Comparison of ENCODE assay signal across 20 cellular contexts in genomic region chr6:15716889-15717288, GRCh38. TPM values are rescaled to one million over a fixed set of nuclear protein-coding genes. Genes with fewer than 3 reads are reported as not detected.
DNase-seq lines count a peak whose midpoint lies in the region; ATAC-seq, FAIRE-seq and TF ChIP-seq lines count a peak whose summit lies in the region.
"Had no signal": no experiment of that assay in that cellular context is flagged by ENCODE, and none has a peak within 500 bp of the region (broad histone marks: within the 10 kb centered on the region; RNA-seq: fewer than 3 reads in every experiment).

No MANE protein-coding gene starts in this region.

- H3K36me3 ChIP-seq in HEK293 (ENCODE audit: control insufficient read depth in 2 of 2, insufficient read depth in 1 of 2, low read length in 2 of 2): no peaks in the 10 kb centered on the region
- no peaks in the 10 kb centered on the region for H3K36me3 ChIP-seq in K562 (ENCODE audit: control insufficient read depth, insufficient read depth, low read length)
- H3K36me3 ChIP-seq in trophoblast cell (ENCODE audit: control insufficient read depth in 1 of 2, insufficient read depth in 2 of 2, low read length in 2 of 2): no peaks in the 10 kb centered on the region
- H3K36me3 ChIP-seq: BLaER1 treated with 17β-estradiol and CSF1 and Interleukin-3, amounts not matched to agents 10 nM and 100 nM had no signal

- H3K27ac ChIP-seq in HEK293 (ENCODE audit: extremely low read depth, low read depth, low read length): no peak overlapping the region
- H3K27ac ChIP-seq in K562 (ENCODE audit: extremely low read depth, low read depth, low read length): no peak overlapping the region
- H3K27ac ChIP-seq in trophoblast cell (ENCODE audit: low read depth, low read length): no peak overlapping the region
- H3K27ac ChIP-seq: 22Rv1; A549; BLaER1 treated with 17β-estradiol and CSF1 and Interleukin-3, amounts not matched to agents 10 nM and 100 nM; C4-2B had no signal

- POLR2A ChIA-PET in HEK293 (lab: Yijun Ruan, JAX) (no interaction called here), K562 (lab: Yijun Ruan, JAX) (interaction anchor here (1.1 kb wide), 1 partner anchor 413 kb away, joined by 3 read pairs; no protein-coding TSS in a partner anchor)

- no peaks in the 10 kb centered on the region for H3K79me1 ChIP-seq in trophoblast cell (ENCODE audit: low read length)

- no peak overlapping the region for H2BK5ac ChIP-seq in trophoblast cell (ENCODE audit: low read depth, low read length, poor library complexity)

- intact Hi-C loops in K562 (cut with micrococcal nuclease): no loop called here

- no peak overlapping the region for H4K12ac ChIP-seq in trophoblast cell (ENCODE audit: low read depth, low read length)

- no peak overlapping the region for H4K91ac ChIP-seq in trophoblast cell (ENCODE audit: low read depth, low read length)

- no peak overlapping the region for H2AK5ac ChIP-seq in trophoblast cell (ENCODE audit: low read length)

- no peak overlapping the region for H2BK12ac ChIP-seq in trophoblast cell (ENCODE audit: low read length)

- TF ChIP-seq CTCF in HEK293 (tag by site-specific recombination; IDR thresholded peaks at IDR 0.05): no peak
- no peak for TF ChIP-seq CTCF in K562 (IDR thresholded peaks at IDR 0.05 in 2 of 3, conservative IDR thresholded peaks at IDR 0.05 in 1 of 3; ENCODE audit: insufficient read depth in 2 of 3, low read depth in 1 of 3, low read length in 3 of 3)

- H2AFZ ChIP-seq in K562 (ENCODE audit: low read depth, low read length) (no peak overlapping the region), trophoblast cell (ENCODE audit: insufficient read depth, low read length, poor library complexity) (no peak overlapping the region)

- DNase-seq in K562 (ENCODE audit: extremely low read depth in 1 of 4, low spot score in 3 of 4) (no peak), trophoblast cell (no peak)
- DNase-seq: AML-193; Caco-2; Calu3; CD4-positive, alpha-beta T cell; CD8-positive, alpha-beta T cell; DMS79 treated with DMSO at 0.1 percent for 48 hours; GF-D8 had no signal

- no TSS peak for BruUV-seq in K562 (replicated peaks; lab: Mats Ljungman, UMichigan)

- no peak overlapping the region for H4K8ac ChIP-seq in trophoblast cell (ENCODE audit: low read depth, low read length)

- H3K23ac ChIP-seq in trophoblast cell (ENCODE audit: low read length): peak overlapping the region; percentile 81

- H4K20me1 ChIP-seq in K562 (replicated peaks; ENCODE audit: control insufficient read depth, insufficient read depth, low read length): no peaks in the 10 kb centered on the region
- H4K20me1 ChIP-seq: BLaER1 treated with 17β-estradiol and CSF1 and Interleukin-3, amounts not matched to agents 10 nM and 100 nM had no signal

- CTCF ChIA-PET in HEK293 (lab: Yijun Ruan, JAX): interaction anchor here (0.8 to 0.9 kb wide), 2 partner anchors 110 to 112 kb away, joined by 3 read pairs; no protein-coding TSS in a partner anchor
- CTCF ChIA-PET in K562 (lab: Yijun Ruan, JAX; ENCODE audit: low intra/inter-chr PET ratio): no interaction called here

- TF ChIP-seq EP300 in K562 (IDR thresholded peaks at IDR 0.05; ENCODE audit: low read length): no peak

- H3K27me3 ChIP-seq in K562 (ENCODE audit: control insufficient read depth in 2 of 2, insufficient read depth in 2 of 2, low read length in 2 of 2) (no peaks in the 10 kb centered on the region), trophoblast cell (ENCODE audit: insufficient read depth, low read length) (no peaks in the 10 kb centered on the region)
- H3K27me3 ChIP-seq: BLaER1 treated with 17β-estradiol and CSF1 and Interleukin-3, amounts not matched to agents 10 nM and 100 nM had no signal

- FAIRE-seq in K562 (lab: Jason Lieb, UNC): no peak
- FAIRE-seq: A549, D721Med, G401.6, GM12891, GM19239 had no signal

- no peak overlapping the region for H3K18ac ChIP-seq in trophoblast cell (ENCODE audit: low read length)

- H3K9me3 ChIP-seq in HEK293 (ENCODE audit: control insufficient read depth, insufficient read depth, low read depth, low read length) (no peaks in the 10 kb centered on the region), K562 (replicated peaks; ENCODE audit: control insufficient read depth, insufficient read depth, low read depth, low read length) (peaks cover 3% of the 10 kb centered on the region; the same call in 1 of the 2 replicates), trophoblast cell (ENCODE audit: insufficient read depth, low read depth, low read length) (peaks cover 3% of the 10 kb centered on the region)
- H3K9me3 ChIP-seq: A549 had no signal

- in situ Hi-C loops in K562 (cut with MboI): no loop called here

- no peak for TF ChIP-seq POLR2A in K562 (conservative IDR thresholded peaks at IDR 0.05)

- no peak overlapping the region for H3K9ac ChIP-seq in K562 (ENCODE audit: insufficient read depth in 1 of 2, low read depth in 2 of 2, low read length in 2 of 2)
- H3K9ac ChIP-seq in trophoblast cell (ENCODE audit: low read length): no peak overlapping the region
- H3K9ac ChIP-seq: BLaER1 treated with 17β-estradiol and CSF1 and Interleukin-3, amounts not matched to agents 10 nM and 100 nM had no signal

- no peak overlapping the region for H3K4ac ChIP-seq in trophoblast cell (ENCODE audit: low read depth, low read length)

- H3K79me2 ChIP-seq in K562 (ENCODE audit: control insufficient read depth, insufficient read depth, low read length) (no peaks in the 10 kb centered on the region), trophoblast cell (ENCODE audit: control insufficient read depth, insufficient read depth, low read length, poor library complexity) (no peaks in the 10 kb centered on the region)

- H3K14ac ChIP-seq in trophoblast cell (ENCODE audit: low read length): no peak overlapping the region

- no peak for TF ChIP-seq RAD21 in K562 (CRISPR knock-in tag; conservative IDR thresholded peaks at IDR 0.05 in 1 of 2, IDR thresholded peaks at IDR 0.05 in 1 of 2)

- ATAC-seq in K562 (no peak), GM18870 (IDR thresholded peaks at IDR 0.05; ENCODE audit: unreplicated experiment) (no peak), GM18858 (IDR thresholded peaks at IDR 0.05; ENCODE audit: unreplicated experiment) (no peak)
- ATAC-seq: A549; CD8-positive, alpha-beta T cell had no signal

- 56% methylated on average over 2 of the region's 2 CpGs for WGBS in K562 (ENCODE audit: insufficient coverage, low coverage, missing lambda C conversion rate)
- WGBS in trophoblast cell (ENCODE audit: extremely low coverage, insufficient coverage, insufficient read length): no CpG with 5 or more reads among the region's 2 CpGs

- no peak overlapping the region for H2BK120ac ChIP-seq in trophoblast cell (ENCODE audit: insufficient read depth, low read length, poor library complexity)

- no peak overlapping the region for H3K4me3 ChIP-seq in HEK293 (ENCODE audit: low read depth, low read length)
- no peak overlapping the region for H3K4me3 ChIP-seq in K562
- no peak overlapping the region for H3K4me3 ChIP-seq in trophoblast cell (ENCODE audit: low read depth, low read length)
- H3K4me3 ChIP-seq: A549; BLaER1 treated with 17β-estradiol and CSF1 and Interleukin-3, amounts not matched to agents 10 nM and 100 nM had no signal

- H3K4me1 ChIP-seq in HEK293 (ENCODE audit: control insufficient read depth, insufficient read depth, low read length) (no peaks in the 10 kb centered on the region), K562 (replicated peaks in 1 of 2; ENCODE audit: control insufficient read depth in 2 of 2, insufficient read depth in 2 of 2, low read length in 2 of 2) (no peaks in the 10 kb centered on the region), trophoblast cell (ENCODE audit: control insufficient read depth in 1 of 2, insufficient read depth in 2 of 2, low read length in 2 of 2) (no peaks in the 10 kb centered on the region)
- H3K4me1 ChIP-seq: A549; BLaER1 treated with 17β-estradiol and CSF1 and Interleukin-3, amounts not matched to agents 10 nM and 100 nM; Caco-2 had no signal

- H3K4me2 ChIP-seq in K562 (ENCODE audit: insufficient read depth, low read length): no peak overlapping the region
- no peak overlapping the region for H3K4me2 ChIP-seq in trophoblast cell (ENCODE audit: low read length)
- H3K4me2 ChIP-seq: A549; BLaER1 treated with 17β-estradiol and CSF1 and Interleukin-3, amounts not matched to agents 10 nM and 100 nM had no signal

- H3K9me1 ChIP-seq in K562 (ENCODE audit: control insufficient read depth, insufficient read depth, low read length): no peaks in the 10 kb centered on the region

TF ChIP-seq in K562, 482 proteins besides CTCF, POLR2A, EP300 and RAD21:
- TF ChIP-seq CBX5 (IDR thresholded peaks at IDR 0.05; ENCODE audit: borderline replicate concordance, low read depth) (peak; percentile 50; the same call in 1 of the 2 replicates), TRIM24 (IDR thresholded peaks at IDR 0.05) (peak in 1 of 2 experiments; percentile 47; a peak in 1 of 4 replicates), TRIM28 (IDR thresholded peaks at IDR 0.05) (peak; percentile 65; the same call in 1 of the 2 replicates), GTF2A2 (tag; IDR thresholded peaks at IDR 0.05) (no peak), CBX3 (IDR thresholded peaks at IDR 0.05; ENCODE audit: borderline replicate concordance in 1 of 2, low read length in 2 of 2) (peak in 1 of 2 experiments; percentile 59; a peak in 1 of 3 replicates)
TF ChIP-seq in K562: peak in this region for 4.

RNA-seq across cellular contexts. Expression of gene DTNBP1, which starts 54.1 kb away (rescaled TPM):
- 29.2 and 29.4 TPM in 2 replicates for total RNA-seq in K562 (2011; cell fraction: chromatin; rRNA removed; ENCODE audit: low replicate concordance)
- 15.7 and 16.3 TPM in 2 replicates for total RNA-seq in K562 (2011; cell fraction: nucleolus; rRNA removed)
- total RNA-seq in K562 (2011; cell fraction: nucleoplasm; rRNA removed): 24.2 and 31.1 TPM in 2 replicates
- total RNA-seq in K562 (2014; rRNA removed): 17.8 and 18.2 TPM in 2 replicates
- total RNA-seq in K562 (2014; rRNA removed; fragmentation: Illumina TruSeq; extraction: Trizol): 15.2 and 16.7 TPM in 2 replicates
- total RNA-seq in K562 (2015; rRNA removed; fragmentation: Illumina TruSeq; extraction: Trizol): 20.4 and 20.7 TPM in 2 replicates
- 37.1 and 37.7 TPM in 2 replicates for total RNA-seq in K562 (2021)
- polyA plus RNA-seq in K562 (2011; rRNA removed): 34.4 and 44.1 TPM in 2 replicates
- 45.5 and 47.8 TPM in 2 replicates for polyA plus RNA-seq in K562 (2011; cell fraction: cytosol; rRNA removed)
- 22.0 and 27.6 TPM in 2 replicates for polyA plus RNA-seq in K562 (2011; cell fraction: nucleus; rRNA removed)
- polyA plus RNA-seq in K562 (2012): 50.7 and 54.0 TPM in 2 replicates
- polyA plus RNA-seq in K562 (2014; fragmentation: Illumina TruSeq; extraction: Trizol): 40.8 and 54.5 TPM in 2 replicates
- 10 to 100 TPM; 20.2 to 21.4 TPM for polyA plus RNA-seq in K562 (2014; fragmentation: Nextera tagmentation; extraction: Ambion mirVana)
- polyA plus RNA-seq in K562 (2014; rRNA removed): 42.1 and 45.4 TPM in 2 replicates
- 19.4 and 24.8 TPM in 2 replicates for polyA minus RNA-seq in K562 (2011; rRNA and poly(A)+ RNA removed)
- polyA minus RNA-seq in K562 (2011; cell fraction: cytosol; rRNA and poly(A)+ RNA removed): 13.0 and 18.5 TPM in 2 replicates
- polyA minus RNA-seq in K562 (2011; cell fraction: nucleus; rRNA and poly(A)+ RNA removed): 7.4 and 12.0 TPM in 2 replicates
- 15.2 and 15.3 TPM in 2 replicates for polyA plus RNA-seq in trophoblast cell (2013)

Comparison
In these comparisons a context has a peak if more than half of its experiments do, and no peak if none do; other contexts are left out.
1. Of the 44 proteins assayed by ChIP-seq in both K562 and HEK293: peak only in K562: TRIM28; only in HEK293: none; in both: none; in neither: 43.